ENCODE assay signal across 1 cellular context in the genomic region with DNA sequence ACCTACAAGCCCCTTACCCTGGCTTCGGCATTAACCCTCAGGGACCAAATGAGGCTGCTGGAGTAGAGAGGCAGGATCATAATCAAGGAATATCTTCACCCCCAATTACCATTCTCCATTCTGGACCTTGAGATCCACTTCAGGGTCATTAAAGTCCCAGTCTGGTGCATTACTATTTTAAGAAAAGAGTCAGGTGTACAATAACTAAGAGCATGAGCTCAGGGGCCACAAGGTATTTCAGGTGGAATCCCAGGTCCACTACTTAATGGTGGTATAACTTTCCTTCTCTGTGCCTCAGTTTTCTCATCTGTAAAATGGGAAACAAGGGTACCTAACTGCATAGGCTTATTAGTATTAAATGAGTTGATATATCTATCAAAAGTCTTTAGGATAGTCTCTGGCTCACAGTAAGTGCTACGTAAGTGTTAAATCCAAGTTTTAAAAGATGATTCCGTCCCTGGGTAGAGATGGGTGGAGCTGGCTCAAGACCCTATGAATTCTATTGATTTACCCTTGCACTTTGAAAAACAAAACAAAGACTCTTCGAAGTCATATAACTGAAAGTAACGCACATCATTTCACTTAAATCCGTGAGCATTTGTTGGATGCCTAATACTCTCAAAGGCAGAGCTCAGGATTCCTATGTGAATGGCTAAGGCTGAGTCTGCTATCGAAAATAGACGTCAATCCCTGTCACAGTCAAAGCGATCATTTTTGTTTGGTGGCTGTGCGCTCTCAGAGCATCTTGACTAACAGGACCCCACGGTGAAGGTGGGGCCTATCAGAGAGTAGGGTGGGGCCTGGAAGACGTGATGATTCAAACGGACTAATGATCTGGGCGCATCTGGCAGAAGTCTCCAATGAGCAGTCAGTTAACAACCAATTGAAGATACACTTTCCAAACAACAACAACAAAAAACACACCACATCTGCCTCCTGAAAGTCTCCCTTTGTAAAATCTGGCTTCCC.
TF ChIP-seq lines count a peak whose summit lies in the region.

No MANE protein-coding gene starts in this region.

TF ChIP-seq in HepG2, 621 proteins besides CTCF, POLR2A, EP300 and RAD21 (continued from another document):
- TF ChIP-seq, protein P1, sequence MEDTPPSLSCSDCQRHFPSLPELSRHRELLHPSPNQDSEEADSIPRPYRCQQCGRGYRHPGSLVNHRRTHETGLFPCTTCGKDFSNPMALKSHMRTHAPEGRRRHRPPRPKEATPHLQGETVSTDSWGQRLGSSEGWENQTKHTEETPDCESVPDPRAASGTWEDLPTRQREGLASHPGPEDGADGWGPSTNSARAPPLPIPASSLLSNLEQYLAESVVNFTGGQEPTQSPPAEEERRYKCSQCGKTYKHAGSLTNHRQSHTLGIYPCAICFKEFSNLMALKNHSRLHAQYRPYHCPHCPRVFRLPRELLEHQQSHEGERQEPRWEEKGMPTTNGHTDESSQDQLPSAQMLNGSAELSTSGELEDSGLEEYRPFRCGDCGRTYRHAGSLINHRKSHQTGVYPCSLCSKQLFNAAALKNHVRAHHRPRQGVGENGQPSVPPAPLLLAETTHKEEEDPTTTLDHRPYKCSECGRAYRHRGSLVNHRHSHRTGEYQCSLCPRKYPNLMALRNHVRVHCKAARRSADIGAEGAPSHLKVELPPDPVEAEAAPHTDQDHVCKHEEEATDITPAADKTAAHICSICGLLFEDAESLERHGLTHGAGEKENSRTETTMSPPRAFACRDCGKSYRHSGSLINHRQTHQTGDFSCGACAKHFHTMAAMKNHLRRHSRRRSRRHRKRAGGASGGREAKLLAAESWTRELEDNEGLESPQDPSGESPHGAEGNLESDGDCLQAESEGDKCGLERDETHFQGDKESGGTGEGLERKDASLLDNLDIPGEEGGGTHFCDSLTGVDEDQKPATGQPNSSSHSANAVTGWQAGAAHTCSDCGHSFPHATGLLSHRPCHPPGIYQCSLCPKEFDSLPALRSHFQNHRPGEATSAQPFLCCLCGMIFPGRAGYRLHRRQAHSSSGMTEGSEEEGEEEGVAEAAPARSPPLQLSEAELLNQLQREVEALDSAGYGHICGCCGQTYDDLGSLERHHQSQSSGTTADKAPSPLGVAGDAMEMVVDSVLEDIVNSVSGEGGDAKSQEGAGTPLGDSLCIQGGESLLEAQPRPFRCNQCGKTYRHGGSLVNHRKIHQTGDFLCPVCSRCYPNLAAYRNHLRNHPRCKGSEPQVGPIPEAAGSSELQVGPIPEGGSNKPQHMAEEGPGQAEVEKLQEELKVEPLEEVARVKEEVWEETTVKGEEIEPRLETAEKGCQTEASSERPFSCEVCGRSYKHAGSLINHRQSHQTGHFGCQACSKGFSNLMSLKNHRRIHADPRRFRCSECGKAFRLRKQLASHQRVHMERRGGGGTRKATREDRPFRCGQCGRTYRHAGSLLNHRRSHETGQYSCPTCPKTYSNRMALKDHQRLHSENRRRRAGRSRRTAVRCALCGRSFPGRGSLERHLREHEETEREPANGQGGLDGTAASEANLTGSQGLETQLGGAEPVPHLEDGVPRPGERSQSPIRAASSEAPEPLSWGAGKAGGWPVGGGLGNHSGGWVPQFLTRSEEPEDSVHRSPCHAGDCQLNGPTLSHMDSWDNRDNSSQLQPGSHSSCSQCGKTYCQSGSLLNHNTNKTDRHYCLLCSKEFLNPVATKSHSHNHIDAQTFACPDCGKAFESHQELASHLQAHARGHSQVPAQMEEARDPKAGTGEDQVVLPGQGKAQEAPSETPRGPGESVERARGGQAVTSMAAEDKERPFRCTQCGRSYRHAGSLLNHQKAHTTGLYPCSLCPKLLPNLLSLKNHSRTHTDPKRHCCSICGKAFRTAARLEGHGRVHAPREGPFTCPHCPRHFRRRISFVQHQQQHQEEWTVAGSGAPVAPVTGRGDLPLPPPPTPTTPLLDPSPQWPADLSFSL (CRISPR knock-in tag; IDR thresholded peaks at IDR 0.05) = no peak
- no peak for TF ChIP-seq TBX3 (IDR thresholded peaks at IDR 0.05; ENCODE audit: borderline replicate concordance)
- TF ChIP-seq, protein P2, sequence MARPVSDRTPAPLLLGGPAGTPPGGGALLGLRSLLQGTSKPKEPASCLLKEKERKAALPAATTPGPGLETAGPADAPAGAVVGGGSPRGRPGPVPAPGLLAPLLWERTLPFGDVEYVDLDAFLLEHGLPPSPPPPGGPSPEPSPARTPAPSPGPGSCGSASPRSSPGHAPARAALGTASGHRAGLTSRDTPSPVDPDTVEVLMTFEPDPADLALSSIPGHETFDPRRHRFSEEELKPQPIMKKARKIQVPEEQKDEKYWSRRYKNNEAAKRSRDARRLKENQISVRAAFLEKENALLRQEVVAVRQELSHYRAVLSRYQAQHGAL (CRISPR knock-in tag; IDR thresholded peaks at IDR 0.05; ENCODE audit: not compliant biosample characterization) = no peak
